ENCODE assay signal across 1 cellular context in genomic region chr9:132984202-132985062, GRCh38.
TF ChIP-seq lines count a peak whose summit lies in the region.

No MANE protein-coding gene starts in this region.

TF ChIP-seq in K562, 482 proteins besides CTCF, POLR2A, EP300 and RAD21 (continued from another document and continues in another):
- TF ChIP-seq RNF219 (CRISPR knock-in tag; IDR thresholded peaks at IDR 0.05) (no peak), ZFX (CRISPR knock-in tag; IDR thresholded peaks at IDR 0.05) (peak; percentile 39), SMARCA4 (IDR thresholded peaks at IDR 0.05) (peak; percentile 77), RBM25 (IDR thresholded peaks at IDR 0.05; ENCODE audit: low read depth, low read length, severe bottlenecking) (no peak), MCM3 (IDR thresholded peaks at IDR 0.05) (no peak), ZC3H4 (CRISPR knock-in tag; IDR thresholded peaks at IDR 0.05; ENCODE audit: borderline replicate concordance) (no peak), NCOA4 (IDR thresholded peaks at IDR 0.05; ENCODE audit: partially characterized antibody) (no peak), NFIC (IDR thresholded peaks at IDR 0.05) (peak; percentile 98), USF2 (CRISPR knock-in tag; IDR thresholded peaks at IDR 0.05) (no peak), TGIF2 (CRISPR knock-in tag; IDR thresholded peaks at IDR 0.05) (no peak), ZNF165 (CRISPR knock-in tag; IDR thresholded peaks at IDR 0.05; ENCODE audit: borderline replicate concordance) (no peak), SMARCB1 (IDR thresholded peaks at IDR 0.05; ENCODE audit: insufficient read length, low read depth) (no peak), TEAD2 (tag; IDR thresholded peaks at IDR 0.05) (no peak), ZNF444 (CRISPR knock-in tag; IDR thresholded peaks at IDR 0.05) (peak; percentile 85), L3MBTL2 (IDR thresholded peaks at IDR 0.05) (peak; percentile 67), ZNF77 (CRISPR knock-in tag; IDR thresholded peaks at IDR 0.05) (0 out of 2 replicates have a peak, but pooled peaks have one; percentile 15), PPARD (CRISPR knock-in tag; IDR thresholded peaks at IDR 0.05) (no peak), LEF1 (IDR thresholded peaks at IDR 0.05) (peak; percentile 53), ID3 (CRISPR knock-in tag; IDR thresholded peaks at IDR 0.05) (no peak), ID3 (tag; IDR thresholded peaks at IDR 0.05) (peak; percentile 58; the same call in 1 of the 2 replicates), CREB1 (IDR thresholded peaks at IDR 0.05) (no peak), CREB1 (CRISPR knock-in tag; IDR thresholded peaks at IDR 0.05) (peak; percentile 29; the same call in 1 of the 2 replicates), HDAC6 (IDR thresholded peaks at IDR 0.05; ENCODE audit: low read depth, low read length) (no peak), XRCC5 (IDR thresholded peaks at IDR 0.05; ENCODE audit: low read depth, low read length) (no peak), MAFF (IDR thresholded peaks at IDR 0.05; ENCODE audit: low read length) (no peak), PRMT5 (CRISPR knock-in tag; IDR thresholded peaks at IDR 0.05) (no peak), ATF2 (CRISPR knock-in tag; IDR thresholded peaks at IDR 0.05) (no peak), CSDE1 (IDR thresholded peaks at IDR 0.05) (no peak), MXD1 (CRISPR knock-in tag; IDR thresholded peaks at IDR 0.05; ENCODE audit: borderline replicate concordance, poor library complexity, severe bottlenecking) (no peak), MEF2D (tag; conservative IDR thresholded peaks at IDR 0.05; ENCODE audit: low read depth) (no peak), ZBTB5 (IDR thresholded peaks at IDR 0.05) (no peak), ATF4 (CRISPR knock-in tag; IDR thresholded peaks at IDR 0.05) (no peak), FOXA1 (IDR thresholded peaks at IDR 0.05; ENCODE audit: borderline replicate concordance) (no peak), AFF1 (IDR thresholded peaks at IDR 0.05; ENCODE audit: low read depth in 1 of 2, partially characterized antibody in 2 of 2) (peak in 1 of 2 experiments; percentile 74), TCF7 (IDR thresholded peaks at IDR 0.05; ENCODE audit: borderline replicate concordance) (no peak), FOXM1 (IDR thresholded peaks at IDR 0.05; ENCODE audit: low read depth) (peak; percentile 41; the same call in 1 of the 2 replicates), FOXM1 (CRISPR knock-in tag; IDR thresholded peaks at IDR 0.05; ENCODE audit: low read depth) (no peak), USF1 (CRISPR knock-in tag; IDR thresholded peaks at IDR 0.05) (no peak), ZMIZ1 (IDR thresholded peaks at IDR 0.05; ENCODE audit: low read depth in 2 of 2, low read length in 2 of 2) (peak in 1 of 2 experiments; percentile 77; a peak in 2 of 4 replicates), CHAMP1 (IDR thresholded peaks at IDR 0.05) (no peak), BCOR (IDR thresholded peaks at IDR 0.05) (peak; percentile 36; the same call in 1 of the 2 replicates), ETS1 (conservative IDR thresholded peaks at IDR 0.05; ENCODE audit: control insufficient read depth, low read depth, low read length) (peak; percentile 70), ZNF263 (CRISPR knock-in tag; IDR thresholded peaks at IDR 0.05; ENCODE audit: borderline replicate concordance) (peak; percentile 94)
